10 cellular contexts compared by ENCODE assay signal in the genomic region with DNA sequence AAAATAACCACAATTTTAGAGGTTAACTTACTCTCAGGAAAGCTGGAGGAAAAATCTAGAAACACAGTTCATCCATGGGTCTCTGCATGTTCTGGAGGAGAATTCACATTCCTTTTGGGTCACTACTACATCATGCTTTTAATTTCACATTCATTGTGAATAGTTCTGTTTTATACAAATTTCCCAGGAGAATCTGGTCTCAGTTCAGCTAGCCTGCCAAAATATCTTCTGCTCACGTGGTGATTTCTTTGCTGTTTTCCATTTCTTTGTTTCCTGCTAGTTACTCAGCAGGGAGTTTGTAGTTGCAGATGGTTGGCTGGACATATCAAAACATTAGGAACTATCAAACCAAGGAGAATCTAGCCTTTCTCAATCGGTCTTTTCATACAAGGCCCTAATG. TPM values are rescaled to one million over a fixed set of nuclear protein-coding genes. Genes with fewer than 3 reads are reported as not detected.
DNase-seq lines count a peak whose midpoint lies in the region; ATAC-seq, FAIRE-seq and TF ChIP-seq lines count a peak whose summit lies in the region.
"Had no signal": no experiment of that assay in that cellular context is flagged by ENCODE, and none has a peak within 500 bp of the region (broad histone marks: within the 10 kb centered on the region; RNA-seq: fewer than 3 reads in every experiment).

A gene with protein sequence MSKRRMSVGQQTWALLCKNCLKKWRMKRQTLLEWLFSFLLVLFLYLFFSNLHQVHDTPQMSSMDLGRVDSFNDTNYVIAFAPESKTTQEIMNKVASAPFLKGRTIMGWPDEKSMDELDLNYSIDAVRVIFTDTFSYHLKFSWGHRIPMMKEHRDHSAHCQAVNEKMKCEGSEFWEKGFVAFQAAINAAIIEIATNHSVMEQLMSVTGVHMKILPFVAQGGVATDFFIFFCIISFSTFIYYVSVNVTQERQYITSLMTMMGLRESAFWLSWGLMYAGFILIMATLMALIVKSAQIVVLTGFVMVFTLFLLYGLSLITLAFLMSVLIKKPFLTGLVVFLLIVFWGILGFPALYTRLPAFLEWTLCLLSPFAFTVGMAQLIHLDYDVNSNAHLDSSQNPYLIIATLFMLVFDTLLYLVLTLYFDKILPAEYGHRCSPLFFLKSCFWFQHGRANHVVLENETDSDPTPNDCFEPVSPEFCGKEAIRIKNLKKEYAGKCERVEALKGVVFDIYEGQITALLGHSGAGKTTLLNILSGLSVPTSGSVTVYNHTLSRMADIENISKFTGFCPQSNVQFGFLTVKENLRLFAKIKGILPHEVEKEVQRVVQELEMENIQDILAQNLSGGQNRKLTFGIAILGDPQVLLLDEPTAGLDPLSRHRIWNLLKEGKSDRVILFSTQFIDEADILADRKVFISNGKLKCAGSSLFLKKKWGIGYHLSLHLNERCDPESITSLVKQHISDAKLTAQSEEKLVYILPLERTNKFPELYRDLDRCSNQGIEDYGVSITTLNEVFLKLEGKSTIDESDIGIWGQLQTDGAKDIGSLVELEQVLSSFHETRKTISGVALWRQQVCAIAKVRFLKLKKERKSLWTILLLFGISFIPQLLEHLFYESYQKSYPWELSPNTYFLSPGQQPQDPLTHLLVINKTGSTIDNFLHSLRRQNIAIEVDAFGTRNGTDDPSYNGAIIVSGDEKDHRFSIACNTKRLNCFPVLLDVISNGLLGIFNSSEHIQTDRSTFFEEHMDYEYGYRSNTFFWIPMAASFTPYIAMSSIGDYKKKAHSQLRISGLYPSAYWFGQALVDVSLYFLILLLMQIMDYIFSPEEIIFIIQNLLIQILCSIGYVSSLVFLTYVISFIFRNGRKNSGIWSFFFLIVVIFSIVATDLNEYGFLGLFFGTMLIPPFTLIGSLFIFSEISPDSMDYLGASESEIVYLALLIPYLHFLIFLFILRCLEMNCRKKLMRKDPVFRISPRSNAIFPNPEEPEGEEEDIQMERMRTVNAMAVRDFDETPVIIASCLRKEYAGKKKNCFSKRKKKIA (N-terminal part only) (minus strand): TSS at position 93 of the 400 bp plus-strand sequence. CDS start 9,801 bp downstream, outside the sequence.

- no peaks in the 10 kb centered on the region for H3K79me2 ChIP-seq in endothelial cell of umbilical vein (ENCODE audit: control insufficient read depth, insufficient read depth, low read length)

- no peak within 1 kb of the TSS for H3K27ac ChIP-seq in endothelial cell of umbilical vein (ENCODE audit: insufficient read depth, low read depth, low read length)
- peak within 1 kb of the TSS; percentile 33 to 84 (median 63) for H3K27ac ChIP-seq in tibial nerve

- no peak within 1 kb of the TSS for H3K9ac ChIP-seq in endothelial cell of umbilical vein (replicated peaks; ENCODE audit: extremely low read depth, insufficient read depth, low read length)

- TF ChIP-seq CTCF in endothelial cell of umbilical vein (IDR thresholded peaks at IDR 0.05; ENCODE audit: extremely low read depth in 1 of 2, insufficient read depth in 1 of 2, low read depth in 1 of 2, low read length in 2 of 2) = no peak
- TF ChIP-seq CTCF in tibial nerve (IDR thresholded peaks at IDR 0.05) = no peak

- H3K4me3 Mint-ChIP-seq in activated naive CD8-positive, alpha-beta T cell treated with anti-CD3 and anti-CD28 coated beads, Interleukin-2, amount 50 U/mL, for 24 hours = no peak within 1 kb of the TSS

- no peak for TF ChIP-seq POLR2A in endothelial cell of umbilical vein (IDR thresholded peaks at IDR 0.05; ENCODE audit: low read depth, low read length)
- TF ChIP-seq POLR2A in tibial nerve (IDR thresholded peaks at IDR 0.05) = no peak

- TF ChIP-seq EP300 in tibial nerve (IDR thresholded peaks at IDR 0.05) = peak; percentile 46 to 91

- no peak for ATAC-seq in activated naive CD8-positive, alpha-beta T cell treated with anti-CD3 and anti-CD28 coated beads, Interleukin-2, amount 50 U/mL, for 24 hours
- no peak for ATAC-seq in GM21529 (IDR thresholded peaks at IDR 0.05; ENCODE audit: unreplicated experiment)

- H3K27me3 ChIP-seq in endothelial cell of umbilical vein (ENCODE audit: control insufficient read depth in 2 of 2, insufficient read depth in 2 of 2, low read length in 2 of 2) (no peaks in the 10 kb centered on the region), tibial nerve (no peaks in the 10 kb centered on the region)

- BruUV-seq in endothelial cell of umbilical vein (replicated peaks; lab: Mats Ljungman, UMichigan) = no TSS peak

- no peaks in the 10 kb centered on the region for H4K20me1 ChIP-seq in endothelial cell of umbilical vein (replicated peaks; ENCODE audit: control insufficient read depth, extremely low read depth, insufficient read depth, low read length)

- no peaks in the 10 kb centered on the region for H3K36me3 Mint-ChIP-seq in activated naive CD8-positive, alpha-beta T cell treated with anti-CD3 and anti-CD28 coated beads, Interleukin-2, amount 50 U/mL, for 24 hours (ENCODE audit: low read depth)

- no peak within 1 kb of the TSS for H3K4me3 ChIP-seq in endothelial cell of umbilical vein (replicated peaks in 1 of 3; ENCODE audit: insufficient read depth in 1 of 3, low read depth in 1 of 3, low read length in 3 of 3)
- H3K4me3 ChIP-seq in tibial nerve = peak within 1 kb of the TSS; percentile 11 to 40 (median 16)
- H3K4me3 ChIP-seq: lung had no signal

- no peaks in the 10 kb centered on the region for H3K9me1 ChIP-seq in endothelial cell of umbilical vein (replicated peaks; ENCODE audit: control insufficient read depth, extremely low read depth, insufficient read depth, low read length)

- DNase-seq in endothelial cell of umbilical vein (ENCODE audit: low read depth, low spot score) (peak; percentile 90), myocyte (ENCODE audit: low read depth) (peak; percentile 42), tibial nerve (ENCODE audit: low spot score in 2 of 2) (peak in 1 of 2 donors; percentile 42), NCI-H82 (lab: John Stamatoyannopoulos, UW) (no peak)
- no peak for DNase-seq in activated naive CD8-positive, alpha-beta T cell treated with anti-CD3 and anti-CD28 coated beads, Interleukin-2, amount 50 U/mL, for 24 hours
- DNase-seq: effector CD8-positive, alpha-beta T cell; NCI-H1436 treated with DMSO at 0.1 percent for 48 hours had no signal

- no peak for FAIRE-seq in endothelial cell of umbilical vein (lab: Jason Lieb, UNC)

- H3K4me2 ChIP-seq in endothelial cell of umbilical vein (ENCODE audit: insufficient read depth, low read length) = no peak within 1 kb of the TSS

- no peaks in the 10 kb centered on the region for H3K9me3 Mint-ChIP-seq in activated naive CD8-positive, alpha-beta T cell treated with anti-CD3 and anti-CD28 coated beads, Interleukin-2, amount 50 U/mL, for 24 hours

- WGBS in tibial nerve, 2 donors = 8% methylated on average over 2 of the region's 2 CpGs

- H3K9me3 ChIP-seq in endothelial cell of umbilical vein (replicated peaks; ENCODE audit: control insufficient read depth, insufficient read depth, low read length) (no peaks in the 10 kb centered on the region), tibial nerve (peaks cover 0 to 9% (median 1%) of the 10 kb centered on the region in 4 donors)

- dilution Hi-C loops in endothelial cell of umbilical vein (cut with MboI; ENCODE audit: extremely low pct_ligation_motif_present, low sequenced_read_pairs) = no loop called here

- H3K4me1 ChIP-seq in endothelial cell of umbilical vein (ENCODE audit: control insufficient read depth, extremely low read depth, insufficient read depth, low read length) = peaks cover 3% of the 10 kb centered on the region
- peaks cover 0 to 43% (median 11%) of the 10 kb centered on the region in 4 donors for H3K4me1 ChIP-seq in tibial nerve

- H3K4me1 Mint-ChIP-seq in activated naive CD8-positive, alpha-beta T cell treated with anti-CD3 and anti-CD28 coated beads, Interleukin-2, amount 50 U/mL, for 24 hours = peaks cover 10% of the 10 kb centered on the region

- intact Hi-C loops in endothelial cell of umbilical vein (cut with micrococcal nuclease) = no loop called here

- H3K27me3 Mint-ChIP-seq in activated naive CD8-positive, alpha-beta T cell treated with anti-CD3 and anti-CD28 coated beads, Interleukin-2, amount 50 U/mL, for 24 hours = no peaks in the 10 kb centered on the region

- CTCF ChIA-PET in endothelial cell of umbilical vein (lab: Charles Lee) = interaction anchor here (1.0 kb wide), 1 partner anchor 24 kb away, joined by 4 read pairs; no protein-coding TSS in a partner anchor

- POLR2A ChIA-PET in endothelial cell of umbilical vein (lab: Charles Lee) = no interaction called here

- peak within 1 kb of the TSS; percentile 86 for H2AFZ ChIP-seq in endothelial cell of umbilical vein (ENCODE audit: low read depth, low read length)

- H3K36me3 ChIP-seq in endothelial cell of umbilical vein (ENCODE audit: control insufficient read depth in 2 of 2, extremely low read depth in 1 of 2, insufficient read depth in 2 of 2, low read length in 2 of 2) (no peaks in the 10 kb centered on the region), tibial nerve (peaks cover 0 to 28% (median 0%) of the 10 kb centered on the region in 3 donors)

- no peak within 1 kb of the TSS for H3K27ac Mint-ChIP-seq in activated naive CD8-positive, alpha-beta T cell treated with anti-CD3 and anti-CD28 coated beads, Interleukin-2, amount 50 U/mL, for 24 hours

TF ChIP-seq in PFSK-1, 5 proteins besides CTCF, POLR2A, EP300 and RAD21 (continues in another document):
- TF ChIP-seq SIN3A (IDR thresholded peaks at IDR 0.05; ENCODE audit: borderline replicate concordance, insufficient read depth, low read length) (0 out of 2 replicates have a peak, but pooled peaks have one; percentile 28), POLR2AphosphoS5 (IDR thresholded peaks at IDR 0.05; ENCODE audit: low read depth, low read length) (no peak)

TF ChIP-seq in endothelial cell of umbilical vein, 7 proteins besides CTCF, POLR2A, EP300 and RAD21:
- TF ChIP-seq POLR2AphosphoS5 (IDR thresholded peaks at IDR 0.05; ENCODE audit: insufficient read depth, low read depth, low read length) = no peak
- no peak for TF ChIP-seq EZH2 (IDR thresholded peaks at IDR 0.05; ENCODE audit: borderline replicate concordance, low read depth, low read length, severe bottlenecking)

RNA-seq across cellular contexts. Expression of the gene that starts here (rescaled TPM):
- 0.23 TPM for polyA plus RNA-seq in PFSK-1 (2012; ENCODE audit: insufficient read length, low read depth)
- 2.0 and 2.7 TPM in 2 replicates for total RNA-seq in endothelial cell of umbilical vein
- 1.9 and 7.7 TPM in 2 replicates for polyA plus RNA-seq in endothelial cell of umbilical vein
- 0.65 and 11.6 TPM in 2 replicates for polyA plus RNA-seq in endothelial cell of umbilical vein (2011; cell fraction: cytosol; rRNA removed)
- 19.7 and 20.1 TPM in 2 replicates for polyA plus RNA-seq in endothelial cell of umbilical vein (2011; cell fraction: nucleus; rRNA removed)
- 2.3 and 3.9 TPM in 2 replicates for polyA plus RNA-seq in endothelial cell of umbilical vein (2012)
- 19.4 and 24.0 TPM in 2 replicates for polyA minus RNA-seq in endothelial cell of umbilical vein
- polyA minus RNA-seq in endothelial cell of umbilical vein (2011; cell fraction: cytosol; rRNA and poly(A)+ RNA removed) = not detected
- polyA minus RNA-seq in endothelial cell of umbilical vein (2011; cell fraction: nucleus; rRNA and poly(A)+ RNA removed) = 57.3 and 68.2 TPM in 2 replicates
- total RNA-seq in myocyte = 0.68 TPM in 1 of 2 replicates, not detected in the other
- polyA plus RNA-seq in myocyte (2012) = not detected
- 100 to 1,000 TPM; 108 to 170 (median 124) TPM for total RNA-seq in tibial nerve

Comparison
In these comparisons a context has a peak if more than half of its experiments do, and no peak if none do; other contexts are left out.
1. RNA of the gene that starts here (total RNA-seq): 108 to 170 TPM in tibial nerve; 2.0 to 2.7 TPM in endothelial cell of umbilical vein and 0.68 TPM in myocyte; every median in the first group is over 10 times any median in the second.
2. Peak in DNase-seq in myocyte; RNA of the gene not detected or under 1 TPM.
3. H3K4me3 ChIP-seq: peak in tibial nerve (4 of 4); none in endothelial cell of umbilical vein (0 of 3).